In the genomic region with DNA sequence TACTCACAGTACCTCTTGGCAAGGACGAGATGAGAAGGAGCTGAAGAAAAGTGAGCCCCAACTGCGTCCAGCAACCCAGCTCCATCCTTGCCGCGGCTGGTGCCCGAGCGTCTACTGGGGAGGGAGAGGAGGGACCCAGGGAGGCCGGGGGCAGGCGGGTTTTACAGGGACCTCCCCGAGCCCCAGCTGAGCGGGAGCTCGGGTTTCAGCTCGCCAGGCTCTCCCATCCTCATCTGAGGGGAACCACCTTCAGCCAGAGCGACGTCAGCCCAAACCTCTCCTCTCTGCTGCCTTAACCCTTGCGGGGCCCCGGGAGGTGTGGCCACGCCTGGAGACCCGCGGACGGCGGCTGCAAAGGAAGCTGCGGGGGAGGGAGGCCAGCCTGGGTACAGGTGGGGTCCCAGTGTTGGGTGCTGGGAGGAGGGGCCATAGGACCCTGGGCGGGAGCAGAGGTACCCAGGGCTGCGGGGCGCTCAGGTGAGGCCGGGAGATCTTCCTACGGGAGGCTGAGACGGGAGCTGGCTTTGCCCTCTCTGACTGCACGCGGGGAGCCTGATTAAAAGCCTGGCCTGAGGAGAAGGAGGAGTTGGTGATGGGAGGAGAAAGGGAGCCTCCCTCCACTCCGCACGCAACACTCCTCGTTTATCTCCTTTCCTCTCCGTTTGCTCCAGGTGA, we compare ENCODE assay signal across 8 cellular contexts. TPM values are rescaled to one million over a fixed set of nuclear protein-coding genes. Genes with fewer than 3 reads are reported as not detected.
DNase-seq lines count a peak whose midpoint lies in the region; ATAC-seq and TF ChIP-seq lines count a peak whose summit lies in the region.

TSS of gene PAMR1 (minus strand) at position 116 of the 675 bp plus-strand sequence. CDS start at position 85, 31 bp downstream.

- peaks cover 46% of the 10 kb centered on the region for H3F3A ChIP-seq in GM23248 (ENCODE audit: insufficient read depth)

- H3K27me3 ChIP-seq in ACC112 (ENCODE audit: insufficient read depth, low read length) (no peaks in the 10 kb centered on the region), GM23248 (replicated peaks; ENCODE audit: insufficient read depth) (no peaks in the 10 kb centered on the region)
- H3K27me3 ChIP-seq in CD4-positive, alpha-beta T cell (ENCODE audit: control insufficient read depth, insufficient read depth, low read length) = peaks cover 81% of the 10 kb centered on the region

- peak within 1 kb of the TSS; percentile 78 for H3K4me3 ChIP-seq in ACC112 (ENCODE audit: low read depth, low read length)
- H3K4me3 ChIP-seq in GM23248 = peak within 1 kb of the TSS; percentile 82
- H3K4me3 ChIP-seq in astrocyte of the cerebellum (ENCODE audit: low read depth, low read length) = peak within 1 kb of the TSS; percentile 38

- TF ChIP-seq CTCF in astrocyte of the cerebellum (IDR thresholded peaks at IDR 0.05; ENCODE audit: low read depth, low read length, missing control alignments) = no peak
- TF ChIP-seq CTCF in CD4-positive, alpha-beta T cell (IDR thresholded peaks at IDR 0.05) = no peak

- H3K27ac ChIP-seq in ACC112 (ENCODE audit: low read depth, low read length) (no peak within 1 kb of the TSS), GM23248 (peak within 1 kb of the TSS; percentile 64)
- H3K27ac ChIP-seq in CD4-positive, alpha-beta T cell (ENCODE audit: low read depth, low read length) = no peak within 1 kb of the TSS

- H3K4me1 Mint-ChIP-seq in stimulated activated naive CD8-positive, alpha-beta T cell treated with anti-CD3 and anti-CD28 coated beads, Interleukin-15, amount 100 ng/mL, for 72 hours = peaks cover 15% of the 10 kb centered on the region
- no peaks in the 10 kb centered on the region for H3K4me1 Mint-ChIP-seq in CD4-positive, alpha-beta T cell (ENCODE audit: low read depth)

- ATAC-seq in stimulated activated naive CD8-positive, alpha-beta T cell treated with anti-CD3 and anti-CD28 coated beads, Interleukin-15, amount 100 ng/mL, for 72 hours = peak; percentile 91
- ATAC-seq in CD4-positive, alpha-beta T cell (ENCODE audit: poor library complexity) = no peak

- peak; percentile 90 for DNase-seq in GM23248
- no peak for DNase-seq in astrocyte of the cerebellum (ENCODE audit: low read depth)
- peak; percentile 82 for DNase-seq in iPS-NIHi11 (ENCODE audit: low spot score)
- peak; percentile 19 to 43 for DNase-seq in stimulated activated naive CD8-positive, alpha-beta T cell treated with anti-CD3 and anti-CD28 coated beads, Interleukin-15, amount 100 ng/mL, for 72 hours
- no peak for DNase-seq in CD4-positive, alpha-beta T cell
- DNase-seq in HuH-7.5 (ENCODE audit: low spot score) = no peak
- no peak for DNase-seq in stimulated activated naive CD4-positive, alpha-beta T cell (lab: John Stamatoyannopoulos, UW)

- H3K9me3 Mint-ChIP-seq in stimulated activated naive CD8-positive, alpha-beta T cell treated with anti-CD3 and anti-CD28 coated beads, Interleukin-15, amount 100 ng/mL, for 72 hours = no peaks in the 10 kb centered on the region
- no peaks in the 10 kb centered on the region for H3K9me3 Mint-ChIP-seq in CD4-positive, alpha-beta T cell

- H2AFZ ChIP-seq in ACC112 (ENCODE audit: low read length, unreplicated experiment) = peak within 1 kb of the TSS; percentile 19
- H2AFZ ChIP-seq in GM23248 = peak within 1 kb of the TSS; percentile 79

- H3K9me2 ChIP-seq in GM23248 (ENCODE audit: insufficient read depth) = no peaks in the 10 kb centered on the region

- peak within 1 kb of the TSS; percentile 13 to 39 for H3K4me3 Mint-ChIP-seq in stimulated activated naive CD8-positive, alpha-beta T cell treated with anti-CD3 and anti-CD28 coated beads, Interleukin-15, amount 100 ng/mL, for 72 hours
- H3K4me3 Mint-ChIP-seq in CD4-positive, alpha-beta T cell = no peak within 1 kb of the TSS

- H3K36me3 ChIP-seq in ACC112 (ENCODE audit: insufficient read depth, low read length) (no peaks in the 10 kb centered on the region), GM23248 (ENCODE audit: low read depth) (no peaks in the 10 kb centered on the region)

- H3K4me1 ChIP-seq in ACC112 (ENCODE audit: control insufficient read depth, insufficient read depth, low read length, unreplicated experiment) (peaks cover 25% of the 10 kb centered on the region), GM23248 (ENCODE audit: insufficient read depth) (peaks cover 46% of the 10 kb centered on the region)

- intact Hi-C loops in CD4-positive, alpha-beta T cell (cut with DNase I, micrococcal nuclease) = no loop called here

- CTCF ChIA-PET in CD4-positive, alpha-beta T cell (lab: Charles Lee) = no interaction called here

- peaks cover 86% of the 10 kb centered on the region for H3K27me3 Mint-ChIP-seq in stimulated activated naive CD8-positive, alpha-beta T cell treated with anti-CD3 and anti-CD28 coated beads, Interleukin-15, amount 100 ng/mL, for 72 hours
- H3K27me3 Mint-ChIP-seq in CD4-positive, alpha-beta T cell = peaks cover 84% of the 10 kb centered on the region

- no peaks in the 10 kb centered on the region for H3K9me3 ChIP-seq in GM23248 (ENCODE audit: low read depth)
- no peaks in the 10 kb centered on the region for H3K9me3 ChIP-seq in CD4-positive, alpha-beta T cell (ENCODE audit: control insufficient read depth, low read length)

- POLR2A ChIA-PET in CD4-positive, alpha-beta T cell (lab: Charles Lee) = no interaction called here

- H3K79me2 ChIP-seq in ACC112 (ENCODE audit: control insufficient read depth, insufficient read depth, low read length, unreplicated experiment) (no peaks in the 10 kb centered on the region), GM23248 (ENCODE audit: insufficient read depth) (peaks cover 37% of the 10 kb centered on the region)

- H3K9ac ChIP-seq in GM23248 = peak within 1 kb of the TSS; percentile 85

- in situ Hi-C loops in GM23248 (cut with MboI) = no loop called here
- in situ Hi-C loops in astrocyte of the cerebellum (cut with HindIII; ENCODE audit: low sequenced_read_pairs) = no loop called here

- H3K27ac Mint-ChIP-seq in stimulated activated naive CD8-positive, alpha-beta T cell treated with anti-CD3 and anti-CD28 coated beads, Interleukin-15, amount 100 ng/mL, for 72 hours = no peak within 1 kb of the TSS
- no peak within 1 kb of the TSS for H3K27ac Mint-ChIP-seq in CD4-positive, alpha-beta T cell

- 3 to 4% methylated on average over 28 to 34 of the region's 34 CpGs for WGBS in GM23248 (ENCODE audit: low coverage in 1 of 2, low lambda C conversion rate in 2 of 2, missing lambda C conversion rate in 2 of 2), 2 experiments

- H3K36me3 Mint-ChIP-seq in CD4-positive, alpha-beta T cell (ENCODE audit: low read depth) = no peaks in the 10 kb centered on the region

- peak within 1 kb of the TSS; percentile 90 for H3K4me2 ChIP-seq in GM23248 (ENCODE audit: unreplicated experiment)

- H4K20me1 ChIP-seq in GM23248 (ENCODE audit: insufficient read depth) = no peaks in the 10 kb centered on the region

RNA-seq across cellular contexts. Expression of gene PAMR1, which starts in this region (rescaled TPM):
- 141 and 151 TPM in 2 replicates for total RNA-seq in GM23248 (2014; rRNA removed; shearing (Covaris generic))
- 119 and 120 TPM in 2 replicates for polyA plus RNA-seq in GM23248 (2016; fragmentation: Nextera tagmentation; extraction: Ambion mirVana)
- not detected for total RNA-seq in CD4-positive, alpha-beta T cell

Comparison
In these comparisons a context has a peak if more than half of its experiments do, and no peak if none do; other contexts are left out.
1. RNA of gene PAMR1 (total RNA-seq): 141 to 151 TPM in GM23248; not detected in CD4-positive, alpha-beta T cell; every median in the first group is over 100 times any median in the second.
2. DNase-seq: peak in GM23248 (single experiment), iPS-NIHi11 (single experiment) and stimulated activated naive CD8-positive, alpha-beta T cell treated with anti-CD3 and anti-CD28 coated beads, Interleukin-15, amount 100 ng/mL, for 72 hours (2 of 2); none in astrocyte of the cerebellum (single experiment), CD4-positive, alpha-beta T cell (0 of 10), HuH-7.5 (single experiment) and stimulated activated naive CD4-positive, alpha-beta T cell (0 of 6).
3. Peak in every context shown above with its lines, with median percentiles within 50 percentile points of each other: H3K4me3 ChIP-seq.